Comparison of ENCODE assay signal across 8 cellular contexts in genomic region chr10:3095373-3096139, GRCh38. TPM values are rescaled to one million over a fixed set of nuclear protein-coding genes. Genes with fewer than 3 reads are reported as not detected.
DNase-seq lines count a peak whose midpoint lies in the region; ATAC-seq and TF ChIP-seq lines count a peak whose summit lies in the region.

No MANE protein-coding gene starts in this region.

- no peak overlapping the region for H3K4me3 ChIP-seq in mucosa of descending colon

- intact Hi-C loops in mucosa of descending colon (cut with DNase I, micrococcal nuclease), result no loop called here

- H3K36me3 ChIP-seq in mucosa of descending colon (ENCODE audit: low read depth), result no peaks in the 10 kb centered on the region

- TF ChIP-seq CTCF in mucosa of descending colon (IDR thresholded peaks at IDR 0.05), result no peak

- ATAC-seq in GM18505 (IDR thresholded peaks at IDR 0.05; ENCODE audit: unreplicated experiment) (peak; percentile 74), HG03460 (IDR thresholded peaks at IDR 0.05; ENCODE audit: unreplicated experiment) (peak; percentile 72), mucosa of descending colon (peak; percentile 84)
- ATAC-seq in stimulated activated naive CD8-positive, alpha-beta T cell treated with anti-CD3 and anti-CD28 coated beads, Interleukin-15, Interleukin-2, amounts not matched to agents 100 U/mL and 50 U/mL, for 24 hours, result peak; percentile 83

- TF ChIP-seq POLR2A in GM18505 (IDR thresholded peaks at IDR 0.05; ENCODE audit: borderline replicate concordance, extremely low read depth, insufficient read depth, insufficient read length), result no peak

- H3K4me1 ChIP-seq in mucosa of descending colon (ENCODE audit: low read depth), result peaks cover 17% of the 10 kb centered on the region

- no peaks in the 10 kb centered on the region for H3K9me3 ChIP-seq in mucosa of descending colon

- DNase-seq in UCSD-AML1 (lab: John Stamatoyannopoulos, UW; ENCODE audit: unreplicated experiment), result peak; percentile 41
- DNase-seq in dermis blood vessel endothelial cell, result peak; percentile 98
- peak in 1 of 3 donors; percentile 57 for DNase-seq in mucosa of descending colon
- peak; percentile 54 for DNase-seq in stimulated activated naive CD8-positive, alpha-beta T cell treated with anti-CD3 and anti-CD28 coated beads, Interleukin-15, Interleukin-2, amounts not matched to agents 100 U/mL and 50 U/mL, for 24 hours
- DNase-seq in NCI-H1417 (lab: John Stamatoyannopoulos, UW), result no peak
- no peak for DNase-seq in SHP77 (lab: John Stamatoyannopoulos, UW)

RNA-seq across cellular contexts. Expression of gene PFKP, which starts 28.2 kb away (rescaled TPM):
- total RNA-seq in dermis blood vessel endothelial cell, result 228 and 372 TPM in 2 replicates
- 100 to 1,000 TPM in 2 of 3 donors, 10 to 100 TPM in 1; 76.1 to 117 (median 100) TPM for total RNA-seq in mucosa of descending colon

Comparison
In these comparisons a context has a peak if more than half of its experiments do, and no peak if none do; other contexts are left out.
1. DNase-seq: peak in UCSD-AML1 (single experiment), dermis blood vessel endothelial cell (single experiment) and stimulated activated naive CD8-positive, alpha-beta T cell treated with anti-CD3 and anti-CD28 coated beads, Interleukin-15, Interleukin-2, amounts not matched to agents 100 U/mL and 50 U/mL, for 24 hours (single experiment); none in NCI-H1417 (0 of 3) and SHP77 (0 of 2).
2. Peak in every context shown above with its lines, with median percentiles within 50 percentile points of each other: ATAC-seq.